ENCODE assay signal across 14 cellular contexts in the genomic region with DNA sequence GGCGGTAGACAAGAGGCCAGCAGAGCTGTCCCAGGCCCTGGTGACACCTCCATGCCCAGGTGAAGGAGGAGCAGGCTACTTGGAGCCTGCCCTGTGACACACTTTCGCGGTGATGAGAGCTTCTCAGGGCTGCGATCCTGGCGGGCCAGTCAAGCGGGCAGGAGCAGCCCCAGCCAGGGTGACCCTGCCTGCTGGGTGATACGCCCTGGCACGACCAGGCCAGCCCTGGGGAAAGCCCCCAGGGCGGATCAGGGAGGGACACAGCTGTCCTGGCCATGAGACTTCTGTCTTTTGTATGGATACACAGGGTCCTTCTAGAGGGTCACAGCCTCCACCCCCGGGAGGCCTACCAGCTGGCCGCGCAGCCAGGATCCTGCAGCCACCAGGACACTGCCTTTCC. TPM values are rescaled to one million over a fixed set of nuclear protein-coding genes. Genes with fewer than 3 reads are reported as not detected.
DNase-seq lines count a peak whose midpoint lies in the region; ATAC-seq, FAIRE-seq and TF ChIP-seq lines count a peak whose summit lies in the region.
"Had no signal": no experiment of that assay in that cellular context is flagged by ENCODE, and none has a peak within 500 bp of the region (broad histone marks: within the 10 kb centered on the region; RNA-seq: fewer than 3 reads in every experiment).

No MANE protein-coding gene starts in this region.

- peaks cover 12% of the 10 kb centered on the region for H3K79me1 ChIP-seq in H1 (ENCODE audit: low read depth, low read length)

- peaks cover 6 to 73% of the 10 kb centered on the region in 2 experiments; a peak in 3 of 4 replicates for H3K79me2 ChIP-seq in H1 (ENCODE audit: control insufficient read depth in 1 of 2, insufficient read depth in 2 of 2, low read length in 2 of 2)

- TF ChIP-seq POLR2A in Peyer's patch (IDR thresholded peaks at IDR 0.05) (no peak), H1 (IDR thresholded peaks at IDR 0.05; ENCODE audit: control extremely low read depth in 1 of 2, low read depth in 2 of 2, low read length in 2 of 2) (no peak)

- H3K14ac ChIP-seq in H1 (ENCODE audit: insufficient read length): no peak overlapping the region

- H3K4me3 Mint-ChIP-seq in CD4-positive, alpha-beta T cell: peak overlapping the region; percentile 34
- peak overlapping the region; percentile 84 for H3K4me3 Mint-ChIP-seq in natural killer cell
- H3K4me3 Mint-ChIP-seq: nephron had no signal

- peak overlapping the region; percentile 99 for H3K27ac Mint-ChIP-seq in CD4-positive, alpha-beta T cell
- peak overlapping the region; percentile 96 to 99 for H3K27ac Mint-ChIP-seq in natural killer cell
- H3K27ac Mint-ChIP-seq: nephron had no signal

- POLR2A ChIA-PET in CD4-positive, alpha-beta T cell (lab: Charles Lee): interaction anchor here (0.8 to 2.2 kb wide), 9 partner anchors 10 to 128 kb away, joined by 3 to 30 read pairs (median 4); partner anchors contain the start of gene DNM2
- POLR2A ChIA-PET in H1 (lab: Charles Lee; ENCODE audit: partially characterized antibody): interaction anchor here (0.9 kb wide), 2 partner anchors 11 to 22 kb away, joined by 3 to 4 read pairs; no protein-coding TSS in a partner anchor

- H4K20me1 ChIP-seq in H1 (replicated peaks in 1 of 2; ENCODE audit: control insufficient read depth in 1 of 2, insufficient read depth in 2 of 2, low read length in 2 of 2): peaks cover 3 to 9% of the 10 kb centered on the region in 2 experiments

- peaks cover 28% of the 10 kb centered on the region for H3K36me3 Mint-ChIP-seq in CD4-positive, alpha-beta T cell (ENCODE audit: low read depth)
- H3K36me3 Mint-ChIP-seq in natural killer cell: no peaks in the 10 kb centered on the region

- no peak overlapping the region for H2BK20ac ChIP-seq in H1 (ENCODE audit: low read length)

- H3K4me1 ChIP-seq in Peyer's patch (peaks cover 0 to 76% (median 17%) of the 10 kb centered on the region in 4 donors), H1 (replicated peaks in 1 of 4; ENCODE audit: control insufficient read depth in 3 of 4, insufficient read depth in 4 of 4, low read length in 3 of 4) (no peaks in the 10 kb centered on the region)
- H3K4me1 ChIP-seq: SJSA1 had no signal

- H2AFZ ChIP-seq in H1 (ENCODE audit: low read length): no peak overlapping the region

- no peak overlapping the region for H3K4me2 ChIP-seq in H1 (ENCODE audit: insufficient read depth in 1 of 2, low read depth in 2 of 2, low read length in 2 of 2)

- H3K4ac ChIP-seq in H1 (replicated peaks; ENCODE audit: insufficient read length, low read depth, low read length): no peak overlapping the region

- CTCF ChIA-PET in CD4-positive, alpha-beta T cell (lab: Charles Lee): interaction anchor here (0.8 to 1.9 kb wide), 6 partner anchors 12 to 53 kb away, joined by 3 to 16 read pairs (median 4); partner anchors contain the start of gene DNM2
- CTCF ChIA-PET in H1 (lab: Charles Lee; ENCODE audit: partially characterized antibody): interaction anchor here (0.6 to 1.2 kb wide), 6 partner anchors 16 to 178 kb away, joined by 3 to 4 read pairs (median 3); no protein-coding TSS in a partner anchor

- peaks cover 49% of the 10 kb centered on the region for H3K4me1 Mint-ChIP-seq in CD4-positive, alpha-beta T cell (ENCODE audit: low read depth)
- H3K4me1 Mint-ChIP-seq in natural killer cell: peaks cover 28 to 32% of the 10 kb centered on the region in 2 donors

- H4K8ac ChIP-seq in H1 (ENCODE audit: extremely low read depth, insufficient read depth, low read length): 0 out of 2 replicates have a peak overlapping the region, but pooled peaks have one; percentile 35

- H3K36me3 ChIP-seq in Peyer's patch: peaks cover 0 to 11% (median 0%) of the 10 kb centered on the region in 3 donors
- no peaks in the 10 kb centered on the region for H3K36me3 ChIP-seq in H1 (ENCODE audit: control insufficient read depth in 2 of 4, insufficient read depth in 4 of 4, low read length in 3 of 4)
- H3K36me3 ChIP-seq: gastroesophageal sphincter had no signal

- no peaks in the 10 kb centered on the region for H3K27me3 Mint-ChIP-seq in CD4-positive, alpha-beta T cell
- no peaks in the 10 kb centered on the region for H3K27me3 Mint-ChIP-seq in natural killer cell (ENCODE audit: low read depth in 2 of 2)

- intact Hi-C loops in CD4-positive, alpha-beta T cell (cut with DNase I, micrococcal nuclease): loop anchor here in 1 of 2 experiments (1.0 to 2.0 kb wide), 5 partner anchors 14 to 66 kb away; no protein-coding TSS in a partner anchor
- intact Hi-C loops in natural killer cell (cut with micrococcal nuclease): loop anchor here (1.0 to 2.0 kb wide), 3 partner anchors 14 to 66 kb away; no protein-coding TSS in a partner anchor

- TF ChIP-seq RAD21 in H1 (IDR thresholded peaks at IDR 0.05 in 1 of 2, conservative IDR thresholded peaks at IDR 0.05 in 1 of 2; ENCODE audit: low read depth in 2 of 2, low read length in 2 of 2): no peak

- peak overlapping the region; percentile 80 for H3K27ac ChIP-seq in CD4-positive, alpha-beta T cell (ENCODE audit: low read depth, low read length)
- peak overlapping the region; percentile 64 to 76 (median 74) for H3K27ac ChIP-seq in Peyer's patch
- no peak overlapping the region for H3K27ac ChIP-seq in H1 (ENCODE audit: low read depth, low read length)
- H3K27ac ChIP-seq: SJSA1, tibial artery had no signal

- no peak overlapping the region for H4K5ac ChIP-seq in H1 (ENCODE audit: insufficient read length, low read depth, low read length)

- ATAC-seq in CD4-positive, alpha-beta T cell (ENCODE audit: poor library complexity): no peak
- ATAC-seq in natural killer cell (peak in 2 of 3 donors; percentile 22 to 27), GM19324 (IDR thresholded peaks at IDR 0.05; ENCODE audit: low FRiP score, unreplicated experiment) (no peak)

- no peak overlapping the region for H3K23ac ChIP-seq in H1 (ENCODE audit: insufficient read length)

- no peak overlapping the region for H4K91ac ChIP-seq in H1 (replicated peaks; ENCODE audit: insufficient read length, low read length)

- no peaks in the 10 kb centered on the region for H3K27me3 ChIP-seq in CD4-positive, alpha-beta T cell (ENCODE audit: control insufficient read depth, insufficient read depth, low read length)
- H3K27me3 ChIP-seq in Peyer's patch (no peaks in the 10 kb centered on the region), H1 (replicated peaks in 1 of 4; ENCODE audit: control insufficient read depth in 3 of 4, extremely low read depth in 1 of 4, insufficient read depth in 3 of 4, low read length in 3 of 4) (no peaks in the 10 kb centered on the region)
- H3K27me3 ChIP-seq: gastroesophageal sphincter, SJSA1, tibial artery had no signal

- H3K4me3 ChIP-seq in Peyer's patch: no peak overlapping the region
- no peak overlapping the region for H3K4me3 ChIP-seq in H1 (ENCODE audit: extremely low read depth in 1 of 4, insufficient read depth in 2 of 4, low read depth in 3 of 4, low read length in 4 of 4)
- H3K4me3 ChIP-seq: gastroesophageal sphincter, SJSA1, tibial artery had no signal

- no peak overlapping the region for H3K9ac ChIP-seq in H1 (replicated peaks in 1 of 4; ENCODE audit: extremely low read depth in 1 of 4, low read depth in 3 of 4, low read length in 3 of 4)

- no peaks in the 10 kb centered on the region for H3K23me2 ChIP-seq in H1 (ENCODE audit: low read depth, low read length)

- TF ChIP-seq CTCF in CD4-positive, alpha-beta T cell (IDR thresholded peaks at IDR 0.05): no peak
- TF ChIP-seq CTCF in Peyer's patch (IDR thresholded peaks at IDR 0.05) (no peak), H1 (IDR thresholded peaks at IDR 0.05; ENCODE audit: control extremely low read depth in 1 of 3, insufficient read depth in 1 of 3, low read depth in 1 of 3, low read length in 3 of 3) (no peak), natural killer cell (IDR thresholded peaks at IDR 0.05) (no peak)

- H2BK5ac ChIP-seq in H1 (ENCODE audit: low read depth, low read length): no peak overlapping the region

- H3K9me3 ChIP-seq in CD4-positive, alpha-beta T cell (ENCODE audit: control insufficient read depth, low read length): no peaks in the 10 kb centered on the region
- H3K9me3 ChIP-seq in Peyer's patch (no peaks in the 10 kb centered on the region), H1 (ENCODE audit: insufficient read depth in 2 of 2, low read depth in 1 of 2, low read length in 1 of 2) (no peaks in the 10 kb centered on the region)
- H3K9me3 ChIP-seq: gastroesophageal sphincter, SJSA1, tibial artery had no signal

- no peak for FAIRE-seq in H1 (lab: Jason Lieb, UNC)

- DNase-seq in CD4-positive, alpha-beta T cell: no peak
- no peak for DNase-seq in Peyer's patch
- DNase-seq in H1 (ENCODE audit: low read depth in 1 of 2, low spot score in 2 of 2): no peak
- DNase-seq in natural killer cell: no peak
- no peak for DNase-seq in DMS79 treated with DMSO at 0.1 percent for 48 hours (lab: John Stamatoyannopoulos, UW)
- DNase-seq in NCI-H82 (lab: John Stamatoyannopoulos, UW): no peak
- DNase-seq in NCI-H2029 treated with DMSO at 0.1 percent for 48 hours (lab: John Stamatoyannopoulos, UW): no peak
- DNase-seq: Calu3, NCI-H2081 treated with DMSO at 0.1 percent for 48 hours had no signal

- 88% methylated on average over 12 of the region's 12 CpGs; no CpG with 5 or more reads in 1 of the 2 experiments for WGBS in H1 (ENCODE audit: extremely low coverage in 1 of 2, insufficient coverage in 1 of 2, insufficient read length in 1 of 2, insufficient replicate concordance in 2 of 2, low coverage in 1 of 2, low lambda C conversion rate in 2 of 2, missing lambda C conversion rate in 1 of 2), 2 experiments

- no peak for TF ChIP-seq EP300 in H1 (IDR thresholded peaks at IDR 0.05; ENCODE audit: borderline replicate concordance in 1 of 2, low read depth in 2 of 2, low read length in 2 of 2)

- H2BK15ac ChIP-seq in H1 (ENCODE audit: low read length): no peak overlapping the region

- no peak overlapping the region for H2BK120ac ChIP-seq in H1 (replicated peaks; ENCODE audit: low read depth, low read length)

- no peak overlapping the region for H3K56ac ChIP-seq in H1 (replicated peaks; ENCODE audit: insufficient read length, low read depth, low read length)

- no peak overlapping the region for H2BK12ac ChIP-seq in H1 (ENCODE audit: low read depth, low read length)

- no peak overlapping the region for H2AK5ac ChIP-seq in H1 (ENCODE audit: low read depth, low read length)

- H3K9me3 Mint-ChIP-seq in CD4-positive, alpha-beta T cell: no peaks in the 10 kb centered on the region
- no peaks in the 10 kb centered on the region for H3K9me3 Mint-ChIP-seq in natural killer cell
- H3K9me3 Mint-ChIP-seq: nephron had no signal

- H3K18ac ChIP-seq in H1 (ENCODE audit: extremely low read depth, low read length): no peak overlapping the region

RNA-seq across cellular contexts. Expression of gene DNM2, which starts 13.1 kb away (rescaled TPM):
- 100 to 1,000 TPM; 279 to 286 TPM for total RNA-seq in CD4-positive, alpha-beta T cell
- 100 to 1,000 TPM; 353 to 827 (median 464) TPM for total RNA-seq in Peyer's patch
- 120 TPM in 2 replicates for total RNA-seq in H1 (2021; fragmentation: NEBNext Ultra II Directional; extraction: Animal tissue kit (Norgen Biotek cat#: 25700))
- polyA plus RNA-seq in H1 (2011; rRNA removed): 61.9 and 83.4 TPM in 2 replicates
- 67.2 TPM for polyA plus RNA-seq in H1 (2011; cell fraction: cytosol; rRNA removed)
- polyA plus RNA-seq in H1 (2011; cell fraction: nucleus; rRNA removed): 179 TPM
- 78.8 to 103 TPM (median 98.1 TPM) in 4 replicates for polyA plus RNA-seq in H1 (2012, experiment 1 of 2)
- polyA plus RNA-seq in H1 (2012, experiment 2 of 2): 90.9 TPM
- polyA plus RNA-seq in H1 (2013, experiment 1 of 2): 65.5 TPM
- 58.4 TPM for polyA plus RNA-seq in H1 (2013, experiment 2 of 2)
- polyA minus RNA-seq in H1 (2011; rRNA and poly(A)+ RNA removed): 131 and 151 TPM in 2 replicates
- 66.2 TPM for polyA minus RNA-seq in H1 (2011; cell fraction: cytosol; rRNA and poly(A)+ RNA removed)
- 116 TPM for polyA minus RNA-seq in H1 (2011; cell fraction: nucleus; rRNA and poly(A)+ RNA removed)
- total RNA-seq in natural killer cell: 100 to 1,000 TPM; 419 to 491 (median 428) TPM

RNA-seq across cellular contexts. Expression of gene QTRT1, which starts 29.7 kb away (rescaled TPM):
- 10 to 100 TPM; 48.6 to 53.3 TPM for total RNA-seq in CD4-positive, alpha-beta T cell
- total RNA-seq in Peyer's patch (10 to 100 TPM; 25.9 to 85.0 (median 38.3) TPM), natural killer cell (10 to 100 TPM; 29.0 to 37.5 (median 29.9) TPM)
- total RNA-seq in H1 (2021; fragmentation: NEBNext Ultra II Directional; extraction: Animal tissue kit (Norgen Biotek cat#: 25700)): 61.1 and 61.6 TPM in 2 replicates
- 94.2 and 126 TPM in 2 replicates for polyA plus RNA-seq in H1 (2011; rRNA removed)
- 106 TPM for polyA plus RNA-seq in H1 (2011; cell fraction: cytosol; rRNA removed)
- 245 TPM for polyA plus RNA-seq in H1 (2011; cell fraction: nucleus; rRNA removed)
- 59.3 to 105 TPM (median 99.7 TPM) in 4 replicates for polyA plus RNA-seq in H1 (2012, experiment 1 of 2)
- 74.3 TPM for polyA plus RNA-seq in H1 (2012, experiment 2 of 2)
- polyA plus RNA-seq in H1 (2013, experiment 1 of 2): 33.7 TPM
- 31.1 TPM for polyA plus RNA-seq in H1 (2013, experiment 2 of 2)
- 24.7 and 28.9 TPM in 2 replicates for polyA minus RNA-seq in H1 (2011; rRNA and poly(A)+ RNA removed)
- polyA minus RNA-seq in H1 (2011; cell fraction: cytosol; rRNA and poly(A)+ RNA removed): 20.5 TPM
- polyA minus RNA-seq in H1 (2011; cell fraction: nucleus; rRNA and poly(A)+ RNA removed): 38.8 TPM

Comparison
In these comparisons a context has a peak if more than half of its experiments do, and no peak if none do; other contexts are left out.
1. ATAC-seq: peak in natural killer cell (2 of 3); none in CD4-positive, alpha-beta T cell (single experiment) and GM19324 (single experiment).